ENCODE assay signal across 8 cellular contexts in the genomic region with DNA sequence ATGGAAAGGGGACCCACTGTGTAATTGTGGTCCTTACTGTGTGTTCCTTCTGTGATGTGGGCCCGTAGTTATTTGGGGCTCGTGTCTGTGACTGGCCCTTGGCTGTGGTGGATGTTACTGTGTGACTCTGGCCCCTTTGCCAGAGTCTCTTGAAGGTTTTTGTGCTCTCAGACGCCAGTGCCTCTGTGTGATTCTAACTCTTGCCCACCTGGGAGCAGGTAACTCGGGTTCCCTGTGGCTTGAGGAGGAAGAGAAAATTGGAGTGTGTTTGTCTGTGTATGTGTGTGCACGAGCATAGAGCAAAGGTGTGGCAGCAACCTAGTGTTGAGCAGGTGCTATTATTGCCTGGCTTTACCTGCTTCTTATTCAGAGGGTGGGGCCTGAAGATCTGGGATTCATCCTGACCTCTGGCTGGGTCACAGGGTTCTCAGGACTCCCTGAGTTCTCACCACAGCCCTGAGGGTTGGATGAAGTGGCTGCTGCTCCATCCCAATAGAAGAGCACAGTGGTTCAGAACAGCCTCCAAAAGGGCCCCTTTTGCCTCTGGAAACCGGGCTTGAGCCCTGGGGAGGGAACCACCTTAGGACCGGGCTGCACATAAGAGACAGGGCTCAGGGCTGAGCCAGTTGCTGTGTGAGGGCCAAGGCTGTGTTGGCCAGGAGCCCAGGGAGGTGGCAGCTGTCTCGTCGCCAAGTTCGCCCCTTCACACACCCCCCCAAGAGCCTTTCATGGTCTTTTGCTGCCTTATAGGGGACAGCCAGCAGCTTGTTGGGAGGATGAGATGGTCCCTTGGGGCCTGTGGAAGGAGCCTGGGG. TPM values are rescaled to one million over a fixed set of nuclear protein-coding genes. Genes with fewer than 3 reads are reported as not detected.
DNase-seq lines count a peak whose midpoint lies in the region; ATAC-seq and TF ChIP-seq lines count a peak whose summit lies in the region.

No MANE protein-coding gene starts in this region.

- no peak for TF ChIP-seq POLR2A in gastrocnemius medialis (IDR thresholded peaks at IDR 0.05)

- peaks cover 14% of the 10 kb centered on the region for H3K36me3 ChIP-seq in RWPE2 (ENCODE audit: low read depth)
- no peaks in the 10 kb centered on the region for H3K36me3 ChIP-seq in gastrocnemius medialis

- H3K9me3 ChIP-seq in RWPE2 (ENCODE audit: severe bottlenecking) (no peaks in the 10 kb centered on the region), gastrocnemius medialis (no peaks in the 10 kb centered on the region)

- peak overlapping the region; percentile 94 for H3K4me3 ChIP-seq in RWPE2 (ENCODE audit: severe bottlenecking)
- H3K4me3 ChIP-seq in fibroblast of the aortic adventitia (ENCODE audit: low read depth, low read length), result peak overlapping the region; percentile 79
- peak overlapping the region; percentile 78 to 96 (median 82) for H3K4me3 ChIP-seq in gastrocnemius medialis

- H3K27me3 ChIP-seq in RWPE2 (ENCODE audit: insufficient read depth, poor library complexity, severe bottlenecking) (no peaks in the 10 kb centered on the region), gastrocnemius medialis (no peaks in the 10 kb centered on the region)

- DNase-seq in NCI-H1417 (lab: John Stamatoyannopoulos, UW) (peak in 2 of 3 experiments; percentile 4 to 55), NCI-H1417 treated with DMSO at 0.1 percent for 48 hours (lab: John Stamatoyannopoulos, UW) (no peak), RWPE2 (ENCODE audit: low spot score) (no peak), fibroblast of the aortic adventitia (ENCODE audit: low read depth) (no peak), gastrocnemius medialis (no peak), epidermal melanocyte (ENCODE audit: insufficient read length, low spot score) (no peak), GOT3 (lab: John Stamatoyannopoulos, UW) (no peak)

- 0 out of 3 replicates have a peak, but pooled peaks have one; percentile 9 for ATAC-seq in RWPE2 (ENCODE audit: low read depth)
- ATAC-seq in gastrocnemius medialis, result no peak
- no peak for ATAC-seq in GM21360 (IDR thresholded peaks at IDR 0.05; ENCODE audit: unreplicated experiment)

- intact Hi-C loops in gastrocnemius medialis (cut with DNase I; ENCODE audit: low total_unique reads), result loop anchor here (10.0 kb wide), 1 partner anchor 338 kb away; the partner anchor contains the start of gene ZNF41

- TF ChIP-seq CTCF in RWPE2 (IDR thresholded peaks at IDR 0.05; ENCODE audit: poor library complexity, severe bottlenecking), result no peak
- no peak for TF ChIP-seq CTCF in fibroblast of the aortic adventitia (IDR thresholded peaks at IDR 0.05; ENCODE audit: insufficient read depth, low read length)
- no peak for TF ChIP-seq CTCF in gastrocnemius medialis (IDR thresholded peaks at IDR 0.05 in 4 of 5, conservative IDR thresholded peaks at IDR 0.05 in 1 of 5)

- in situ Hi-C loops in gastrocnemius medialis (cut with MboI; ENCODE audit: low sequenced_read_pairs in 4 of 4), result no loop called here

- H3K4me1 ChIP-seq in RWPE2 (ENCODE audit: insufficient read depth, poor library complexity, severe bottlenecking) (no peaks in the 10 kb centered on the region), gastrocnemius medialis (peaks cover 8 to 12% of the 10 kb centered on the region in 2 donors)

- peak overlapping the region; percentile 72 for H3K27ac ChIP-seq in RWPE2 (ENCODE audit: poor library complexity, severe bottlenecking)
- peak overlapping the region; percentile 95 to 99 (median 96) for H3K27ac ChIP-seq in gastrocnemius medialis

RNA-seq across cellular contexts. Expression of gene RBM10, which starts 1.3 kb away (rescaled TPM):
- 22.7 and 37.9 TPM in 2 replicates for total RNA-seq in fibroblast of the aortic adventitia (ENCODE audit: low replicate concordance)
- total RNA-seq in gastrocnemius medialis, result 10 to 100 TPM; 18.7 to 49.3 (median 23.5) TPM

RNA-seq across cellular contexts. Expression of gene NDUFB11, which starts 1.8 kb away (rescaled TPM):
- total RNA-seq in fibroblast of the aortic adventitia (ENCODE audit: low replicate concordance) (45.5 and 94.4 TPM in 2 replicates), gastrocnemius medialis (100 to 1,000 TPM; 105 to 172 (median 168) TPM)

RNA-seq across cellular contexts. Expression of gene UBA1, which starts 47.3 kb away (rescaled TPM):
- total RNA-seq in fibroblast of the aortic adventitia (ENCODE audit: low replicate concordance) (93.3 and 214 TPM in 2 replicates), gastrocnemius medialis (100 to 1,000 TPM; 113 to 181 (median 162) TPM)

Comparison
In these comparisons a context has a peak if more than half of its experiments do, and no peak if none do; other contexts are left out.
1. DNase-seq: peak in NCI-H1417 (2 of 3); none in NCI-H1417 treated with DMSO at 0.1 percent for 48 hours (single experiment), RWPE2 (single experiment), fibroblast of the aortic adventitia (single experiment), gastrocnemius medialis (0 of 2), epidermal melanocyte (single experiment) and GOT3 (single experiment).
2. Peak in every context shown above with its lines, with median percentiles within 50 percentile points of each other: H3K4me3 ChIP-seq.